1 cellular context compared by ENCODE assay signal in the genomic region with DNA sequence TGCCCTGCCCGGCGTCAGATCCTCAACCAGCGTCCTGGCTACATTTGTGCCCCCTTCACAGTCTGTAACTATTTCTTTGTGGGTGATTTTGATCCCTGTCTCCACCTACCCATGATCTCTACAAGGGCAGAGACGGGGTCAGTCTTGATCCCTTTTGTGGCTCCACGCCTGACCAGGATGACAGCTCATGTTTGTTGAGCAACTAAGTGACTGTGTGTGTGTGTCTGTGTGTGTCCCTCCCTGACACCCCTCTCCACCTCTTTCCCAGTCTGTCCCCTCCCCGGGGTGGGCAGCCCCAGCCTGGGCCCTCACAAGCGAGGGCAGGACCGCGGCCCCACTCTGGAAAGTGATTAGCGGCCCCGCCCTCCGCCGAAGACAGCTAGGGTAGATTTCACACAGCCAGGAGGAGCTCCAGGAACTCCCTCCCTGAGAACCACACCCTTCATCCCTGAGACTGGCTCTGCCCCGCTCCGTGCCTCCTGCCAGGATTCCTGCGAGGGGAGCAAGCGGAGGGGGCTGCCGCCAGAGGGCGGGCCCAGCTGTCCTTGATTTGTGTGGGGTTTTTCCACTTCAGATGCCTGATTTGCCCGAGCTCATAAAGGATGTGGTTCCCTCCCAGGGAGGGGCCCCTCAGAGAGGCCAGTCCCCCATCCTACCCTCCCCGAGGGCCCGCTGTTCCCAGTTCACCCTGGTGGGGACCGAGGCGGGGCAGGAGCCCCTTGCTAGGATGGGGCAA.
TF ChIP-seq lines count a peak whose summit lies in the region.

No MANE protein-coding gene starts in this region.

TF ChIP-seq in SK-N-SH treated with all-trans-retinoic acid at 6 μM for 48 hours, 23 proteins besides CTCF, POLR2A, EP300 and RAD21 (continued from another document):
- TF ChIP-seq, protein P1, sequence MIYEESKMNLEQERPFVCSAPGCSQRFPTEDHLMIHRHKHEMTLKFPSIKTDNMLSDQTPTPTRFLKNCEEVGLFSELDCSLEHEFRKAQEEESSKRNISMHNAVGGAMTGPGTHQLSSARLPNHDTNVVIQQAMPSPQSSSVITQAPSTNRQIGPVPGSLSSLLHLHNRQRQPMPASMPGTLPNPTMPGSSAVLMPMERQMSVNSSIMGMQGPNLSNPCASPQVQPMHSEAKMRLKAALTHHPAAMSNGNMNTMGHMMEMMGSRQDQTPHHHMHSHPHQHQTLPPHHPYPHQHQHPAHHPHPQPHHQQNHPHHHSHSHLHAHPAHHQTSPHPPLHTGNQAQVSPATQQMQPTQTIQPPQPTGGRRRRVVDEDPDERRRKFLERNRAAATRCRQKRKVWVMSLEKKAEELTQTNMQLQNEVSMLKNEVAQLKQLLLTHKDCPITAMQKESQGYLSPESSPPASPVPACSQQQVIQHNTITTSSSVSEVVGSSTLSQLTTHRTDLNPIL (CRISPR knock-in tag; IDR thresholded peaks at IDR 0.05; ENCODE audit: low read depth) = no peak
- no peak for TF ChIP-seq ESRRG (CRISPR knock-in tag; IDR thresholded peaks at IDR 0.05)
- TF ChIP-seq OSR1 (CRISPR knock-in tag; IDR thresholded peaks at IDR 0.05) = no peak
- TF ChIP-seq TOX (CRISPR knock-in tag; IDR thresholded peaks at IDR 0.05; ENCODE audit: borderline replicate concordance) = no peak
- TF ChIP-seq TSHZ2 (CRISPR knock-in tag; IDR thresholded peaks at IDR 0.05) = no peak
